10 cellular contexts compared by ENCODE assay signal in genomic region chr6:11367638-11368199, GRCh38.
DNase-seq lines count a peak whose midpoint lies in the region; ATAC-seq, FAIRE-seq and TF ChIP-seq lines count a peak whose summit lies in the region.
"Had no signal": no experiment of that assay in that cellular context is flagged by ENCODE, and none has a peak within 500 bp of the region (broad histone marks: within the 10 kb centered on the region; RNA-seq: fewer than 3 reads in every experiment).

No MANE protein-coding gene starts in this region.

- H2BK15ac ChIP-seq in neuronal stem cell (ENCODE audit: low read length): no peak overlapping the region

- H3K79me2 ChIP-seq in OCI-LY3 (ENCODE audit: low read length): peaks cover 100% of the 10 kb centered on the region

- H3K4me3 Mint-ChIP-seq in Calu3 (ENCODE audit: low read depth, unreplicated experiment): peak overlapping the region; percentile 21

- H3K18ac ChIP-seq in neuronal stem cell (ENCODE audit: low read length): peak overlapping the region; percentile 73

- peaks cover 67% of the 10 kb centered on the region for H3K4me1 ChIP-seq in OCI-LY3 (ENCODE audit: low read length)
- H3K4me1 ChIP-seq in neuronal stem cell (ENCODE audit: control insufficient read depth in 2 of 2, insufficient read depth in 1 of 2, low read depth in 1 of 2, low read length in 2 of 2): peaks cover 0 to 11% of the 10 kb centered on the region in 2 donors

- no peaks in the 10 kb centered on the region for H3K9me3 ChIP-seq in OCI-LY3 (ENCODE audit: insufficient read depth, low read length)
- no peaks in the 10 kb centered on the region for H3K9me3 ChIP-seq in neuronal stem cell (replicated peaks in 1 of 2; ENCODE audit: control insufficient read depth in 2 of 2, insufficient read depth in 1 of 2, low read depth in 1 of 2, low read length in 2 of 2)

- peaks cover 17% of the 10 kb centered on the region for H3K36me3 Mint-ChIP-seq in Calu3 (ENCODE audit: insufficient read depth, unreplicated experiment)

- H2BK12ac ChIP-seq in neuronal stem cell (ENCODE audit: low read length): no peak overlapping the region

- no peak overlapping the region for H4K8ac ChIP-seq in neuronal stem cell (ENCODE audit: low read depth, low read length)

- H2AK5ac ChIP-seq in neuronal stem cell (ENCODE audit: low read depth, low read length): no peak overlapping the region

- no peak overlapping the region for H3K23ac ChIP-seq in neuronal stem cell (ENCODE audit: low read depth, low read length, poor library complexity)

- FAIRE-seq in urothelium cell line (lab: Jason Lieb, UNC): no peak

- CTCF ChIA-PET in Calu3 (lab: Charles Lee): interaction anchor here (0.6 to 1.4 kb wide), 3 partner anchors 22 to 66 kb away, joined by 3 to 4 read pairs (median 3); no protein-coding TSS in a partner anchor

- H3K27ac Mint-ChIP-seq in Calu3 (ENCODE audit: unreplicated experiment): peak overlapping the region; percentile 83

- no peak overlapping the region for H3K27ac ChIP-seq in OCI-LY3 (ENCODE audit: low read length)
- peak overlapping the region; percentile 51 for H3K27ac ChIP-seq in epithelial cell of prostate
- H3K27ac ChIP-seq in neuronal stem cell (replicated peaks; ENCODE audit: low read length): peak overlapping the region; percentile 60

- H2BK120ac ChIP-seq in neuronal stem cell (ENCODE audit: low read depth, low read length): no peak overlapping the region

- no peak overlapping the region for H3K14ac ChIP-seq in neuronal stem cell (ENCODE audit: low read length)

- intact Hi-C loops in Calu3 (cut with micrococcal nuclease; ENCODE audit: unreplicated experiment): no loop called here

- no peaks in the 10 kb centered on the region for H3K27me3 ChIP-seq in OCI-LY3 (ENCODE audit: low read depth, low read length)
- no peaks in the 10 kb centered on the region for H3K27me3 ChIP-seq in neuronal stem cell (ENCODE audit: control insufficient read depth in 3 of 3, insufficient read depth in 3 of 3, low read depth in 1 of 3, low read length in 3 of 3)

- peaks cover 47% of the 10 kb centered on the region for H4K20me1 ChIP-seq in OCI-LY3 (ENCODE audit: insufficient read depth, low read length)

- no peak overlapping the region for H3K4me3 ChIP-seq in OCI-LY3 (ENCODE audit: low read length)
- no peak overlapping the region for H3K4me3 ChIP-seq in neuronal stem cell (ENCODE audit: low read length in 2 of 2)

- no peak overlapping the region for H4K91ac ChIP-seq in neuronal stem cell (ENCODE audit: low read depth, low read length, poor library complexity)

- peak overlapping the region; percentile 63 for H3K4me2 ChIP-seq in OCI-LY3 (ENCODE audit: low read length)
- no peak overlapping the region for H3K4me2 ChIP-seq in neuronal stem cell (ENCODE audit: insufficient read depth, low read length, poor library complexity, severe bottlenecking)

- peaks cover 41% of the 10 kb centered on the region for H3K4me1 Mint-ChIP-seq in Calu3 (ENCODE audit: low read depth, unreplicated experiment)

- H2AFZ ChIP-seq in OCI-LY3 (ENCODE audit: low read depth, low read length): no peak overlapping the region
- no peak overlapping the region for H2AFZ ChIP-seq in neuronal stem cell (ENCODE audit: low read length)

- no peak for TF ChIP-seq CTCF in Calu3 (IDR thresholded peaks at IDR 0.05; ENCODE audit: unreplicated experiment)
- no peak for TF ChIP-seq CTCF in OCI-LY3 (IDR thresholded peaks at IDR 0.05; ENCODE audit: low read depth, low read length)

- H3K79me1 ChIP-seq in neuronal stem cell (ENCODE audit: low read depth, low read length): no peaks in the 10 kb centered on the region

- H3K9ac ChIP-seq in OCI-LY3 (ENCODE audit: low read length): no peak overlapping the region
- H3K9ac ChIP-seq in neuronal stem cell (ENCODE audit: low read depth, low read length, poor library complexity): no peak overlapping the region

- H3K4ac ChIP-seq in neuronal stem cell (ENCODE audit: low read length): no peak overlapping the region

- WGBS in neuronal stem cell (ENCODE audit: extremely low coverage in 2 of 2, insufficient read length in 2 of 2, insufficient replicate concordance in 1 of 2), 2 donors: no CpG with 5 or more reads among the region's 6 CpGs

- H3K36me3 ChIP-seq in OCI-LY3 (replicated peaks; ENCODE audit: low read depth, low read length) (peaks cover 81% of the 10 kb centered on the region), neuronal stem cell (replicated peaks in 1 of 2; ENCODE audit: control insufficient read depth in 2 of 2, insufficient read depth in 2 of 2, low read length in 2 of 2) (no peaks in the 10 kb centered on the region)

- H3K27me3 Mint-ChIP-seq in Calu3 (ENCODE audit: unreplicated experiment): no peaks in the 10 kb centered on the region

- H2BK5ac ChIP-seq in neuronal stem cell (ENCODE audit: low read length): no peak overlapping the region

- H3K9me3 Mint-ChIP-seq in Calu3 (ENCODE audit: low read depth, unreplicated experiment): peaks cover 7% of the 10 kb centered on the region

- no TSS peak for BruUV-seq in Calu3 (replicated peaks; lab: Mats Ljungman, UMichigan)

- peak; percentile 34 for DNase-seq in Calu3
- no peak for DNase-seq in epithelial cell of prostate (ENCODE audit: low read depth, low spot score)
- DNase-seq in neuronal stem cell (ENCODE audit: low spot score): no peak
- no peak for DNase-seq in RPMI8226
- no peak for DNase-seq in activated CD8-positive, alpha-beta memory T cell treated with anti-CD3 and anti-CD28 coated beads, Interleukin-2, amount 50 U/mL, for 48 hours
- no peak for DNase-seq in urothelium cell line (ENCODE audit: low spot score)
- DNase-seq: DMS153; stimulated activated CD4-positive, alpha-beta T cell treated with anti-CD3 and anti-CD28 coated beads, Interleukin-4, amount 100 ng/mL, for 1 hour had no signal

- no peak for ATAC-seq in GM21381 (IDR thresholded peaks at IDR 0.05; ENCODE audit: unreplicated experiment)
